28 cellular contexts compared by ENCODE assay signal in genomic region chr15:85280203-85280602, GRCh38.
DNase-seq lines count a peak whose midpoint lies in the region; ATAC-seq and TF ChIP-seq lines count a peak whose summit lies in the region.
"Had no signal": no experiment of that assay in that cellular context is flagged by ENCODE, and none has a peak within 500 bp of the region (broad histone marks: within the 10 kb centered on the region; RNA-seq: fewer than 3 reads in every experiment).

No MANE protein-coding gene starts in this region.

- H3K4me1 ChIP-seq in right atrium auricular region (peaks cover 0 to 4% of the 10 kb centered on the region in 2 donors), testis (no peaks in the 10 kb centered on the region)

- H3K27ac ChIP-seq in right atrium auricular region (no peak overlapping the region), testis (no peak overlapping the region)
- H3K27ac ChIP-seq: GM23248, skin epidermis, upper lobe of left lung had no signal

- H3K9me3 Mint-ChIP-seq in stimulated activated memory B cell treated with anti-CD40 and anti-IgM and Interleukin-4, amounts not matched to agents 10 μg/mL and 1 μg/mL and 100 μg/mL, for 72 hours = no peaks in the 10 kb centered on the region
- H3K9me3 Mint-ChIP-seq: activated B cell treated with CpG ODN at 0.5 μM for 24 hours; activated CD4-positive, alpha-beta memory T cell treated with anti-CD3 and anti-CD28 coated beads for 36 hours; CD8-positive, alpha-beta T cell; dendritic cell treated with granulocyte-macrophage colony-stimulating factor and Interleukin-4, amounts not matched to agents 40 ng/mL and 50 ng/mL, for 4 days; HFFc6 had no signal

- H3K27me3 ChIP-seq in right atrium auricular region (no peaks in the 10 kb centered on the region), testis (no peaks in the 10 kb centered on the region)
- H3K27me3 ChIP-seq: MG63, upper lobe of left lung had no signal

- H3K9me3 ChIP-seq in right atrium auricular region = no peaks in the 10 kb centered on the region
- H3K9me3 ChIP-seq in testis = no peaks in the 10 kb centered on the region
- H3K9me3 ChIP-seq: upper lobe of left lung had no signal

- DNase-seq in right atrium auricular region (ENCODE audit: low spot score) = peak; percentile 4
- DNase-seq in left cardiac atrium = no peak
- DNase-seq in M059J (ENCODE audit: low read depth) = peak; percentile 4
- DNase-seq in testis = no peak
- DNase-seq in erythroblast (lab: John Stamatoyannopoulos, UW) = no peak
- DNase-seq: 8988T; activated B cell treated with CpG ODN at 0.5 μM for 24 hours; activated CD4-positive, alpha-beta memory T cell treated with anti-CD3 and anti-CD28 coated beads for 36 hours; activated gamma-delta T cell treated with Interleukin-2 at 50 U/mL for 16 hours; CD8-positive, alpha-beta T cell; DMS153; glutamatergic neuron; GM23248; HFFc6; mesendoderm; MG63; NCI-H748 treated with DMSO at 0.1 percent for 48 hours; nucleus accumbens; OCI-M1; Right ventricle myocardium superior; stimulated activated CD4-positive, alpha-beta T cell treated with anti-CD3 and anti-CD28 coated beads, Interleukin-2, amount 100 ng/mL, for 48 hours; T1000; upper lobe of left lung had no signal

- WGBS in testis, 2 donors = 88 to 91% methylated on average over 6 of the region's 6 CpGs

- TF ChIP-seq CTCF in right atrium auricular region (IDR thresholded peaks at IDR 0.05) (no peak), testis (IDR thresholded peaks at IDR 0.05) (no peak)

- no peaks in the 10 kb centered on the region for H3K36me3 Mint-ChIP-seq in stimulated activated memory B cell treated with anti-CD40 and anti-IgM and Interleukin-4, amounts not matched to agents 10 μg/mL and 1 μg/mL and 100 μg/mL, for 72 hours
- H3K36me3 Mint-ChIP-seq: activated CD4-positive, alpha-beta memory T cell treated with anti-CD3 and anti-CD28 coated beads for 36 hours; CD8-positive, alpha-beta T cell had no signal

- ATAC-seq in left cardiac atrium = no peak
- peak; percentile 37 for ATAC-seq in GM21619 (IDR thresholded peaks at IDR 0.05; ENCODE audit: unreplicated experiment)
- peak; percentile 61 for ATAC-seq in stimulated activated memory B cell treated with anti-CD40 and anti-IgM and Interleukin-4, amounts not matched to agents 10 μg/mL and 1 μg/mL and 100 μg/mL, for 72 hours
- no peak for ATAC-seq in HG02759 (IDR thresholded peaks at IDR 0.05; ENCODE audit: unreplicated experiment)
- ATAC-seq: CD8-positive, alpha-beta T cell had no signal

- peaks cover 31% of the 10 kb centered on the region for H3K4me1 Mint-ChIP-seq in stimulated activated memory B cell treated with anti-CD40 and anti-IgM and Interleukin-4, amounts not matched to agents 10 μg/mL and 1 μg/mL and 100 μg/mL, for 72 hours

- H3K36me3 ChIP-seq in right atrium auricular region (no peaks in the 10 kb centered on the region), testis (ENCODE audit: low read depth, missing control alignments) (no peaks in the 10 kb centered on the region)
- H3K36me3 ChIP-seq: MG63, upper lobe of left lung had no signal

- no peak overlapping the region for H3K4me3 Mint-ChIP-seq in stimulated activated memory B cell treated with anti-CD40 and anti-IgM and Interleukin-4, amounts not matched to agents 10 μg/mL and 1 μg/mL and 100 μg/mL, for 72 hours
- H3K4me3 Mint-ChIP-seq: activated B cell treated with CpG ODN at 0.5 μM for 24 hours; activated CD4-positive, alpha-beta memory T cell treated with anti-CD3 and anti-CD28 coated beads for 36 hours; CD8-positive, alpha-beta T cell; dendritic cell treated with granulocyte-macrophage colony-stimulating factor and Interleukin-4, amounts not matched to agents 40 ng/mL and 50 ng/mL, for 4 days; HFFc6 had no signal

- peak overlapping the region; percentile 49 for H3K27ac Mint-ChIP-seq in stimulated activated memory B cell treated with anti-CD40 and anti-IgM and Interleukin-4, amounts not matched to agents 10 μg/mL and 1 μg/mL and 100 μg/mL, for 72 hours
- H3K27ac Mint-ChIP-seq: activated B cell treated with CpG ODN at 0.5 μM for 24 hours; activated CD4-positive, alpha-beta memory T cell treated with anti-CD3 and anti-CD28 coated beads for 36 hours; CD8-positive, alpha-beta T cell; dendritic cell treated with granulocyte-macrophage colony-stimulating factor and Interleukin-4, amounts not matched to agents 40 ng/mL and 50 ng/mL, for 4 days; HFFc6 had no signal

- intact Hi-C loops in left cardiac atrium (cut with DNase I) = no loop called here
- intact Hi-C loops in testis (cut with DNase I; ENCODE audit: low total_unique reads) = no loop called here

- TF ChIP-seq POLR2A in testis (IDR thresholded peaks at IDR 0.05) (no peak), erythroblast (IDR thresholded peaks at IDR 0.05; ENCODE audit: low read length) (no peak)

- no peak overlapping the region for H3K4me3 ChIP-seq in right atrium auricular region
- no peak overlapping the region for H3K4me3 ChIP-seq in testis
- H3K4me3 ChIP-seq: GM23248, MG63, skin epidermis, upper lobe of left lung had no signal

- H3K27me3 Mint-ChIP-seq in stimulated activated memory B cell treated with anti-CD40 and anti-IgM and Interleukin-4, amounts not matched to agents 10 μg/mL and 1 μg/mL and 100 μg/mL, for 72 hours = no peaks in the 10 kb centered on the region
- H3K27me3 Mint-ChIP-seq: activated B cell treated with CpG ODN at 0.5 μM for 24 hours; activated CD4-positive, alpha-beta memory T cell treated with anti-CD3 and anti-CD28 coated beads for 36 hours; dendritic cell treated with granulocyte-macrophage colony-stimulating factor and Interleukin-4, amounts not matched to agents 40 ng/mL and 50 ng/mL, for 4 days had no signal

Comparison
In these comparisons a context has a peak if more than half of its experiments do, and no peak if none do; other contexts are left out.
1. DNase-seq: peak in right atrium auricular region (single experiment) and M059J (single experiment); none in left cardiac atrium (single experiment), testis (single experiment) and erythroblast (0 of 2).
2. ATAC-seq: peak in GM21619 (single experiment) and stimulated activated memory B cell treated with anti-CD40 and anti-IgM and Interleukin-4, amounts not matched to agents 10 μg/mL and 1 μg/mL and 100 μg/mL, for 72 hours (single experiment); none in left cardiac atrium (0 of 2) and HG02759 (single experiment).